Comparison of ENCODE assay signal across 22 cellular contexts in the genomic region with DNA sequence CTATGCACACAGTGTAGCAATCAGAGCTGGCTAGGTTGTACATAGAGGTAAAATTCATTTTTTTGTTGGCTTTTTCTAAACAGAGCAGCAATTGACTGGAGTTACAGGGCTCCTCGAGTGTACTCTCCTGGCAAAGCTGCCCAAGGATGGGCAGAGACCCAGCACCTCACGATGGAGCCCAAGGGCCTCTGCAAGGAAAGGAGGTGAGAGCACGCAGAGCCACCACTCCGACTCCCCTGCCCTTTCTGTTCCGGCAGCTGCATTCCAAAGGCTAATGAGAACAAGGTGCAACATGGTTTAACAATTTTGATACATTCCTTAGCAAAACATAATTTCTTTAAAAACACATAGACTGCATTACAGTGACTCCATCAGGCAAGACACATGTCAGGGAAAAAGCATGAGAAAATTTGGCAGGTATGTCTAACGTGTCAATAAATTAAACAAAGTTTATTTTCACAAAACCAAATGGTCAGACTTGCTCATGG. TPM values are rescaled to one million over a fixed set of nuclear protein-coding genes. Genes with fewer than 3 reads are reported as not detected.
DNase-seq lines count a peak whose midpoint lies in the region; ATAC-seq and TF ChIP-seq lines count a peak whose summit lies in the region.
"Had no signal": no experiment of that assay in that cellular context is flagged by ENCODE, and none has a peak within 500 bp of the region (broad histone marks: within the 10 kb centered on the region; RNA-seq: fewer than 3 reads in every experiment).

No MANE protein-coding gene starts in this region.

- peaks cover 36% of the 10 kb centered on the region for H3K4me1 Mint-ChIP-seq in osteocyte (ENCODE audit: unreplicated experiment)
- H3K4me1 Mint-ChIP-seq: activated naive CD8-positive, alpha-beta T cell treated with anti-CD3 and anti-CD28 coated beads, Interleukin-2, amount 50 U/mL, for 24 hours had no signal

- DNase-seq in AG10803 (ENCODE audit: low read depth): peak; percentile 88
- DNase-seq in M059J (ENCODE audit: low read depth): peak; percentile 65
- peak; percentile 72 for DNase-seq in fibroblast of gingiva (ENCODE audit: low read depth)
- DNase-seq in osteocyte (ENCODE audit: extremely low spot score, unreplicated experiment): no peak
- DNase-seq in RPMI8226: no peak
- DNase-seq in cerebellum (ENCODE audit: low spot score): no peak
- DNase-seq in occipital lobe (lab: John Stamatoyannopoulos, UW): no peak
- DNase-seq: activated CD4-positive, alpha-beta T cell treated with anti-CD3 and anti-CD28 coated beads, Interleukin-2, amount 50 U/mL, for 1 hour; activated effector memory CD4-positive, alpha-beta T cell treated with anti-CD3 and anti-CD28 coated beads, Interleukin-2, amount 50 U/mL, for 16 hours; activated naive CD8-positive, alpha-beta T cell treated with anti-CD3 and anti-CD28 coated beads, Interleukin-2, amount 50 U/mL, for 24 hours; CD8-positive, alpha-beta T cell; DMS53; NCI-H1436; NCI-H2171 treated with DMSO at 0.1 percent for 48 hours; NCI-H526 treated with DMSO at 0.1 percent for 48 hours; ovary; sigmoid colon had no signal

- no peaks in the 10 kb centered on the region for H3K27me3 Mint-ChIP-seq in osteocyte (ENCODE audit: unreplicated experiment)
- H3K27me3 Mint-ChIP-seq: activated naive CD8-positive, alpha-beta T cell treated with anti-CD3 and anti-CD28 coated beads, Interleukin-2, amount 50 U/mL, for 24 hours; dendritic cell treated with granulocyte-macrophage colony-stimulating factor and Interleukin-4, amounts not matched to agents 40 ng/mL and 50 ng/mL, for 4 days had no signal

- H3K4me3 Mint-ChIP-seq in osteocyte (ENCODE audit: unreplicated experiment): no peak overlapping the region
- H3K4me3 Mint-ChIP-seq: activated naive CD8-positive, alpha-beta T cell treated with anti-CD3 and anti-CD28 coated beads, Interleukin-2, amount 50 U/mL, for 24 hours; CD8-positive, alpha-beta T cell; dendritic cell treated with granulocyte-macrophage colony-stimulating factor and Interleukin-4, amounts not matched to agents 40 ng/mL and 50 ng/mL, for 4 days had no signal

- no peak; the same call in 1 of the 2 replicates for TF ChIP-seq CTCF in AG10803 (conservative IDR thresholded peaks at IDR 0.05; ENCODE audit: low read length)
- peak; percentile 40 for TF ChIP-seq CTCF in osteocyte (IDR thresholded peaks at IDR 0.05)

- H3K27ac Mint-ChIP-seq in osteocyte (ENCODE audit: unreplicated experiment): peak overlapping the region; percentile 25
- H3K27ac Mint-ChIP-seq: activated naive CD8-positive, alpha-beta T cell treated with anti-CD3 and anti-CD28 coated beads, Interleukin-2, amount 50 U/mL, for 24 hours; CD8-positive, alpha-beta T cell; dendritic cell treated with granulocyte-macrophage colony-stimulating factor and Interleukin-4, amounts not matched to agents 40 ng/mL and 50 ng/mL, for 4 days had no signal

- no peaks in the 10 kb centered on the region for H3K36me3 Mint-ChIP-seq in osteocyte (ENCODE audit: unreplicated experiment)
- H3K36me3 Mint-ChIP-seq: CD8-positive, alpha-beta T cell had no signal

- H3K9me3 Mint-ChIP-seq in osteocyte (ENCODE audit: unreplicated experiment): peaks cover 4% of the 10 kb centered on the region
- H3K9me3 Mint-ChIP-seq: activated naive CD8-positive, alpha-beta T cell treated with anti-CD3 and anti-CD28 coated beads, Interleukin-2, amount 50 U/mL, for 24 hours; dendritic cell treated with granulocyte-macrophage colony-stimulating factor and Interleukin-4, amounts not matched to agents 40 ng/mL and 50 ng/mL, for 4 days had no signal

- no peak overlapping the region for H3K4me3 ChIP-seq in AG10803 (ENCODE audit: low read length)
- H3K4me3 ChIP-seq: hepatocyte, lung, ovary, sigmoid colon had no signal

- no peak for ATAC-seq in GM19463 (IDR thresholded peaks at IDR 0.05; ENCODE audit: unreplicated experiment)
- ATAC-seq: activated naive CD8-positive, alpha-beta T cell treated with anti-CD3 and anti-CD28 coated beads, Interleukin-2, amount 50 U/mL, for 24 hours; CD8-positive, alpha-beta T cell had no signal

RNA-seq across cellular contexts. Expression of a gene that starts 47.5 kb away (rescaled TPM):
- total RNA-seq in M059J (2014; rRNA removed; shearing (Covaris generic)): 0.10 TPM in 1 of 2 replicates, not detected in the other
- total RNA-seq in osteocyte: not detected in 2 replicates
- under 0.01 TPM for total RNA-seq in cerebellum
- total RNA-seq in occipital lobe: not detected
- total RNA-seq: hepatocyte, myocyte had no signal

Comparison
In these comparisons a context has a peak if more than half of its experiments do, and no peak if none do; other contexts are left out.
1. DNase-seq: peak in AG10803 (single experiment), M059J (single experiment) and fibroblast of gingiva (single experiment); none in osteocyte (single experiment), RPMI8226 (single experiment), cerebellum (single experiment) and occipital lobe (single experiment).